ENCODE assay signal across 1 cellular context in genomic region chr17:49971848-49972485, GRCh38.
TF ChIP-seq lines count a peak whose summit lies in the region.

No MANE protein-coding gene starts in this region.

TF ChIP-seq in IMR-90, 13 proteins besides CTCF, POLR2A, EP300 and RAD21:
- TF ChIP-seq RFX5 (IDR thresholded peaks at IDR 0.05; ENCODE audit: low read depth, low read length): no peak
- no peak for TF ChIP-seq CEBPB (IDR thresholded peaks at IDR 0.05; ENCODE audit: low read depth, low read length)
- no peak for TF ChIP-seq BHLHE40 (IDR thresholded peaks at IDR 0.05; ENCODE audit: low read depth, low read length)
- no peak for TF ChIP-seq CHD1 (IDR thresholded peaks at IDR 0.05; ENCODE audit: low read depth, low read length)
- TF ChIP-seq, protein P1, sequence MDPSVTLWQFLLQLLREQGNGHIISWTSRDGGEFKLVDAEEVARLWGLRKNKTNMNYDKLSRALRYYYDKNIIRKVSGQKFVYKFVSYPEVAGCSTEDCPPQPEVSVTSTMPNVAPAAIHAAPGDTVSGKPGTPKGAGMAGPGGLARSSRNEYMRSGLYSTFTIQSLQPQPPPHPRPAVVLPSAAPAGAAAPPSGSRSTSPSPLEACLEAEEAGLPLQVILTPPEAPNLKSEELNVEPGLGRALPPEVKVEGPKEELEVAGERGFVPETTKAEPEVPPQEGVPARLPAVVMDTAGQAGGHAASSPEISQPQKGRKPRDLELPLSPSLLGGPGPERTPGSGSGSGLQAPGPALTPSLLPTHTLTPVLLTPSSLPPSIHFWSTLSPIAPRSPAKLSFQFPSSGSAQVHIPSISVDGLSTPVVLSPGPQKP (IDR thresholded peaks at IDR 0.05; ENCODE audit: borderline replicate concordance, low read depth, low read length): no peak
- TF ChIP-seq NFE2L2 (IDR thresholded peaks at IDR 0.05; ENCODE audit: low read depth, low read length): no peak
- no peak for TF ChIP-seq RCOR1 (IDR thresholded peaks at IDR 0.05; ENCODE audit: insufficient replicate concordance, low read length)
- TF ChIP-seq, protein P2, sequence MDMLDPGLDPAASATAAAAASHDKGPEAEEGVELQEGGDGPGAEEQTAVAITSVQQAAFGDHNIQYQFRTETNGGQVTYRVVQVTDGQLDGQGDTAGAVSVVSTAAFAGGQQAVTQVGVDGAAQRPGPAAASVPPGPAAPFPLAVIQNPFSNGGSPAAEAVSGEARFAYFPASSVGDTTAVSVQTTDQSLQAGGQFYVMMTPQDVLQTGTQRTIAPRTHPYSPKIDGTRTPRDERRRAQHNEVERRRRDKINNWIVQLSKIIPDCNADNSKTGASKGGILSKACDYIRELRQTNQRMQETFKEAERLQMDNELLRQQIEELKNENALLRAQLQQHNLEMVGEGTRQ (IDR thresholded peaks at IDR 0.05; ENCODE audit: low read depth, low read length): no peak
- TF ChIP-seq FOS (IDR thresholded peaks at IDR 0.05; ENCODE audit: low read depth, low read length): no peak
- TF ChIP-seq MXI1 (IDR thresholded peaks at IDR 0.05; ENCODE audit: borderline replicate concordance, low read depth, low read length): no peak
- no peak for TF ChIP-seq MAZ (IDR thresholded peaks at IDR 0.05; ENCODE audit: borderline replicate concordance, low read depth, low read length)
- no peak for TF ChIP-seq SMC3 (IDR thresholded peaks at IDR 0.05; ENCODE audit: low read depth, low read length)
- TF ChIP-seq MAFK (IDR thresholded peaks at IDR 0.05; ENCODE audit: low read depth, low read length): no peak
